Comparison of ENCODE assay signal across 28 cellular contexts in the genomic region with DNA sequence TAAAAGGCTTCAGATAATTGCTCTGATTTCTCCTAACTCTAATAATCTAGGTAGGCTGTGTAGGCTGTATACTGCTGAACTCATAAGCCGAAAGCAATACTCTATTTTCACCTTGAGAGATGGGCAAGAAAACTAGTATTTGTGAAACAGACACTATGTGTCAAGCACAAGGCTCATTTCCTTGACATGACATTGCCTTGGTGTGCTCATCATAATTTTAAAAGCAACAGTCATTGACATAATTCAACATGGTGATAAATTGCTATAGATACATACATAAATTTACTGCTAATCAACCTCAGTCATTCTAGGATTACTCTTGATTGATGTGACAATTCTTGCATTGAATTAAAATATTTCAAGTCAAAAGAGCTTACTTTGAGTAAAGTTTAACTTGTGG.
"Had no signal": no experiment of that assay in that cellular context is flagged by ENCODE, and none has a peak within 500 bp of the region (broad histone marks: within the 10 kb centered on the region; RNA-seq: fewer than 3 reads in every experiment).

No MANE protein-coding gene starts in this region.

- H3K4me1 Mint-ChIP-seq: stimulated activated effector memory CD8-positive, alpha-beta T cell treated with anti-CD3 and anti-CD28 coated beads, Interleukin-12 subunit alpha, Interleukin-12 subunit beta, amount 100 ng/mL, for 72 hours; stimulated activated memory B cell treated with anti-CD40 and anti-IgM and Interleukin-4, amounts not matched to agents 10 μg/mL and 1 μg/mL and 100 μg/mL, for 72 hours; stimulated activated naive B cell treated with anti-CD40 and anti-IgM and Interleukin-4, amounts not matched to agents 10 μg/mL and 1 μg/mL and 100 μg/mL, for 72 hours; stimulated activated naive CD8-positive, alpha-beta T cell treated with anti-CD3 and anti-CD28 coated beads, Interleukin-15, amount 100 ng/mL, for 72 hours had no signal

- H3K9me3 ChIP-seq: stomach, suprapubic skin, testis, thoracic aorta, thyroid gland, tibial artery, tibial nerve, transverse colon, upper lobe of left lung, upper lobe of right lung, uterus, vagina had no signal

- H3K9me3 Mint-ChIP-seq: type B pancreatic cell had no signal

- DNase-seq: stimulated activated CD4-positive, alpha-beta T cell treated with anti-CD3 and anti-CD28 coated beads, Interleukin-2, amount 100 ng/mL, for 48 hours; stimulated activated CD4-positive, alpha-beta T cell treated with anti-CD3 and anti-CD28 coated beads, Interleukin-4, amount 100 ng/mL, for 1 hour; stimulated activated CD4-positive, alpha-beta T cell treated with anti-CD3 and anti-CD28 coated beads, Interleukin-4, amount 100 ng/mL, for 24 hours; stimulated activated CD4-positive, alpha-beta T cell treated with anti-CD3 and anti-CD28 coated beads, Interleukin-4, amount 100 ng/mL, for 4 hours; stimulated activated CD8-positive, alpha-beta memory T cell treated with anti-CD3 and anti-CD28 coated beads, Interleukin-4, amount 100 ng/mL, for 48 hours; stimulated activated naive B cell treated with anti-CD40 and anti-IgM and Interleukin-4, amounts not matched to agents 10 μg/mL and 1 μg/mL and 100 μg/mL, for 72 hours; stimulated activated naive CD4-positive, alpha-beta T cell; stimulated activated naive CD4-positive, alpha-beta T cell treated with Interleukin-2 at 50 U/mL for 16 hours; stimulated activated naive CD8-positive, alpha-beta T cell treated with anti-CD3 and anti-CD28 coated beads, Interleukin-15, amount 100 ng/mL, for 72 hours; stimulated activated naive CD8-positive, alpha-beta T cell treated with anti-CD3 and anti-CD28 coated beads, Interleukin-15, Interleukin-2, amounts not matched to agents 100 U/mL and 50 U/mL, for 24 hours; stomach; substantia nigra; testis; thyroid gland; tibial artery; transverse colon; trophoblast cell; upper lobe of left lung; upper lobe of right lung; uterus had no signal

- H3K27ac Mint-ChIP-seq: stimulated activated effector memory CD8-positive, alpha-beta T cell treated with anti-CD3 and anti-CD28 coated beads, Interleukin-12 subunit alpha, Interleukin-12 subunit beta, amount 100 ng/mL, for 72 hours; stimulated activated memory B cell treated with anti-CD40 and anti-IgM and Interleukin-4, amounts not matched to agents 10 μg/mL and 1 μg/mL and 100 μg/mL, for 72 hours; stimulated activated naive B cell treated with anti-CD40 and anti-IgM and Interleukin-4, amounts not matched to agents 10 μg/mL and 1 μg/mL and 100 μg/mL, for 72 hours; stimulated activated naive CD8-positive, alpha-beta T cell treated with anti-CD3 and anti-CD28 coated beads, Interleukin-15, amount 100 ng/mL, for 72 hours; stimulated activated naive CD8-positive, alpha-beta T cell treated with anti-CD3 and anti-CD28 coated beads, Interleukin-15, Interleukin-2, amounts not matched to agents 100 ng/mL and 50 ng/mL, for 24 hours; type B pancreatic cell had no signal

- H3K27me3 ChIP-seq: stomach, suprapubic skin, testis, thyroid gland, tibial artery, tibial nerve, transverse colon, upper lobe of left lung, upper lobe of right lung, uterus, vagina had no signal

- H3K27me3 Mint-ChIP-seq: stimulated activated memory B cell treated with anti-CD40 and anti-IgM and Interleukin-4, amounts not matched to agents 10 μg/mL and 1 μg/mL and 100 μg/mL, for 72 hours; stimulated activated naive B cell treated with anti-CD40 and anti-IgM and Interleukin-4, amounts not matched to agents 10 μg/mL and 1 μg/mL and 100 μg/mL, for 72 hours; stimulated activated naive CD8-positive, alpha-beta T cell treated with anti-CD3 and anti-CD28 coated beads, Interleukin-15, amount 100 ng/mL, for 72 hours; stimulated activated naive CD8-positive, alpha-beta T cell treated with anti-CD3 and anti-CD28 coated beads, Interleukin-15, Interleukin-2, amounts not matched to agents 100 ng/mL and 50 ng/mL, for 24 hours; type B pancreatic cell had no signal

- H3K4me3 ChIP-seq: stomach, suprapubic skin, testis, thoracic aorta, thyroid gland, tibial artery, tibial nerve, transverse colon, upper lobe of left lung, upper lobe of right lung, uterus, vagina had no signal

- H3K27ac ChIP-seq: stomach, suprapubic skin, testis, thoracic aorta, thyroid gland, tibial artery, tibial nerve, transverse colon, upper lobe of left lung, upper lobe of right lung, uterus, vagina had no signal

- H3K4me3 Mint-ChIP-seq: stimulated activated effector memory CD8-positive, alpha-beta T cell treated with anti-CD3 and anti-CD28 coated beads, Interleukin-12 subunit alpha, Interleukin-12 subunit beta, amount 100 ng/mL, for 72 hours; stimulated activated memory B cell treated with anti-CD40 and anti-IgM and Interleukin-4, amounts not matched to agents 10 μg/mL and 1 μg/mL and 100 μg/mL, for 72 hours; stimulated activated naive B cell treated with anti-CD40 and anti-IgM and Interleukin-4, amounts not matched to agents 10 μg/mL and 1 μg/mL and 100 μg/mL, for 72 hours; stimulated activated naive CD8-positive, alpha-beta T cell treated with anti-CD3 and anti-CD28 coated beads, Interleukin-15, amount 100 ng/mL, for 72 hours; stimulated activated naive CD8-positive, alpha-beta T cell treated with anti-CD3 and anti-CD28 coated beads, Interleukin-15, Interleukin-2, amounts not matched to agents 100 ng/mL and 50 ng/mL, for 24 hours; type B pancreatic cell had no signal

- H3K36me3 ChIP-seq: stomach, suprapubic skin, thoracic aorta, thyroid gland, tibial artery, tibial nerve, transverse colon, upper lobe of left lung, upper lobe of right lung, uterus, vagina had no signal

- H3K36me3 Mint-ChIP-seq: stimulated activated effector memory CD8-positive, alpha-beta T cell treated with anti-CD3 and anti-CD28 coated beads, Interleukin-12 subunit alpha, Interleukin-12 subunit beta, amount 100 ng/mL, for 72 hours; stimulated activated memory B cell treated with anti-CD40 and anti-IgM and Interleukin-4, amounts not matched to agents 10 μg/mL and 1 μg/mL and 100 μg/mL, for 72 hours; stimulated activated naive B cell treated with anti-CD40 and anti-IgM and Interleukin-4, amounts not matched to agents 10 μg/mL and 1 μg/mL and 100 μg/mL, for 72 hours; type B pancreatic cell had no signal
